In the genomic region with DNA sequence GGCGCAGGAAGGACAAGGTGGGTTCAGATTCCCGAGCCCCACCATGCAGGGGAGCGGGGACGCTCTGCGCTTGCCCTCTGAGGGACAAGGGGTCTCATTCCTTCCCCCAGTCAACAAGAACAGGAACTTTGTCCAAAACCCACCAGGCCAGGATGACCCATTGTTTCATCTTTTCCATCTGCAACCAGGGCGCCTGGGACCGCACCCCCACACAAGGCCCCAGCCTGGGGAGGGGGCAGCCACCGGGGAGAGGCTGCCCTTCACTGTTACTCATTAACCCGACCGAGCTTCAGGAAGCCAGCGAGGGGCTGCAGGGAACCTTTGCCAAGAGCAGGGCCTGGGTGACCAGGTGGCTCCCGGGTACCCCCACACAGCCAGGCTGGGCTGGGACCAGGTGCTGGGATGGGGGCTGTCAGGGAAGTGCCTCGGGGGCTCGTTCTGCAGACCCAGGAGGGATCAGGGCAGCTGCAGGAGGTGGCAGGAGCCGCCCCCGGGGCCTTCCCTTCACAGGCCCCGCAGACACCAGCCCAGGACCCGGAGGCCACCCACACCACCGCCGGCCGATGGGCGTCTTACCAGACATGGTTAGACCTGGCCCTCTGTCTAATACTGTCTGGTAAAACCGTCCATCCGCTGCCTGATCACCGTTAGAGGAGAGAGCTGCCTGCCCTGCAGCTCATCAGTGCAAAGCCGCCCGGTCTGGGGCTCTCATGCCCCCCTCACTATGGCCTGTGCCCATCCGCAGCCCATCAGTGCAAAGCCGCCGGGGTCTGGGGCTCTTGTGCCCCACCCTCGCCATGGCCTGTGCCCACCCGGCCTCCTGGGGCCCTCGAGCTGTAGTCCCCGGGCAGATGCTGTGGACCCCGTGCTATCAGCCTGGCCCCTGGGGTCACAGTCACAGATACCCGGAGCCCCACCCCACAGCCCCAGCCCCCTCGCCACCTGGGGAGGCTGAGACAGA, we compare ENCODE assay signal across 2 cellular contexts.
TF ChIP-seq lines count a peak whose summit lies in the region.

No MANE protein-coding gene starts in this region.

TF ChIP-seq in K562, 482 proteins besides CTCF, POLR2A, EP300 and RAD21:
- TF ChIP-seq FIP1L1 (IDR thresholded peaks at IDR 0.05; ENCODE audit: low read depth, low read length, poor library complexity, severe bottlenecking) (no peak), ZNF274 (IDR thresholded peaks at IDR 0.05; ENCODE audit: borderline replicate concordance, low read depth, low read length) (no peak), ZFP36 (IDR thresholded peaks at IDR 0.05; ENCODE audit: low read depth, low read length, partially characterized antibody) (no peak), KDM1A (IDR thresholded peaks at IDR 0.05) (no peak), SRSF7 (optimal IDR thresholded peaks at IDR 0.05; ENCODE audit: low read depth, low read length) (no peak), NR0B1 (IDR thresholded peaks at IDR 0.05; ENCODE audit: partially characterized antibody) (no peak), IRF2 (CRISPR knock-in tag; IDR thresholded peaks at IDR 0.05) (no peak), ADNP (tag; IDR thresholded peaks at IDR 0.05) (no peak)

TF ChIP-seq in GM12891, 5 proteins besides CTCF, POLR2A, EP300 and RAD21:
- no peak for TF ChIP-seq PAX5 (IDR thresholded peaks at IDR 0.05; ENCODE audit: insufficient read depth, low read length, severe bottlenecking)
- no peak for TF ChIP-seq POU2F2 (IDR thresholded peaks at IDR 0.05; ENCODE audit: low read depth, low read length)
- TF ChIP-seq POLR2AphosphoS5 (IDR thresholded peaks at IDR 0.05; ENCODE audit: low read depth, low read length) = no peak
- no peak for TF ChIP-seq TAF1 (IDR thresholded peaks at IDR 0.05; ENCODE audit: low read depth, low read length)
- TF ChIP-seq SPI1 (IDR thresholded peaks at IDR 0.05; ENCODE audit: low read depth, low read length) = no peak
